In genomic region chr6:155395339-155395738, GRCh38 we compare ENCODE assay signal across 29 cellular contexts.
"Had no signal": no experiment of that assay in that cellular context is flagged by ENCODE, and none has a peak within 500 bp of the region (broad histone marks: within the 10 kb centered on the region; RNA-seq: fewer than 3 reads in every experiment).

No MANE protein-coding gene starts in this region.

- H3K27ac ChIP-seq: stomach, suprapubic skin, testis, thoracic aorta, thyroid gland, tibial artery, tibial nerve, transverse colon, upper lobe of left lung, upper lobe of right lung, uterus, vagina had no signal

- H3K4me3 ChIP-seq: stomach, suprapubic skin, testis, thoracic aorta, thyroid gland, tibial artery, tibial nerve, transverse colon, upper lobe of left lung, upper lobe of right lung, uterus, vagina had no signal

- FAIRE-seq: urothelium cell line had no signal

- H3K27me3 Mint-ChIP-seq: stimulated activated naive B cell treated with anti-CD40 and anti-IgM and Interleukin-4, amounts not matched to agents 10 μg/mL and 1 μg/mL and 100 μg/mL, for 72 hours; stimulated activated naive CD8-positive, alpha-beta T cell treated with anti-CD3 and anti-CD28 coated beads, Interleukin-15, amount 100 ng/mL, for 72 hours; stimulated activated naive CD8-positive, alpha-beta T cell treated with anti-CD3 and anti-CD28 coated beads, Interleukin-15, Interleukin-2, amounts not matched to agents 100 ng/mL and 50 ng/mL, for 24 hours; type B pancreatic cell had no signal

- H3K36me3 Mint-ChIP-seq: stimulated activated effector memory CD8-positive, alpha-beta T cell treated with anti-CD3 and anti-CD28 coated beads, Interleukin-12 subunit alpha, Interleukin-12 subunit beta, amount 100 ng/mL, for 72 hours; stimulated activated memory B cell treated with anti-CD40 and anti-IgM and Interleukin-4, amounts not matched to agents 10 μg/mL and 1 μg/mL and 100 μg/mL, for 72 hours; stimulated activated naive B cell treated with anti-CD40 and anti-IgM and Interleukin-4, amounts not matched to agents 10 μg/mL and 1 μg/mL and 100 μg/mL, for 72 hours; type B pancreatic cell had no signal

- H3K4me3 Mint-ChIP-seq: stimulated activated effector memory CD8-positive, alpha-beta T cell treated with anti-CD3 and anti-CD28 coated beads, Interleukin-12 subunit alpha, Interleukin-12 subunit beta, amount 100 ng/mL, for 72 hours; stimulated activated memory B cell treated with anti-CD40 and anti-IgM and Interleukin-4, amounts not matched to agents 10 μg/mL and 1 μg/mL and 100 μg/mL, for 72 hours; stimulated activated naive B cell treated with anti-CD40 and anti-IgM and Interleukin-4, amounts not matched to agents 10 μg/mL and 1 μg/mL and 100 μg/mL, for 72 hours; stimulated activated naive CD8-positive, alpha-beta T cell treated with anti-CD3 and anti-CD28 coated beads, Interleukin-15, amount 100 ng/mL, for 72 hours; stimulated activated naive CD8-positive, alpha-beta T cell treated with anti-CD3 and anti-CD28 coated beads, Interleukin-15, Interleukin-2, amounts not matched to agents 100 ng/mL and 50 ng/mL, for 24 hours; type B pancreatic cell had no signal

- H3K27me3 ChIP-seq: stomach, suprapubic skin, testis, thyroid gland, tibial artery, transverse colon, upper lobe of left lung, upper lobe of right lung, uterus, vagina had no signal

- H3K9me3 ChIP-seq: stomach, suprapubic skin, testis, thoracic aorta, thyroid gland, tibial artery, tibial nerve, transverse colon, upper lobe of left lung, upper lobe of right lung, uterus, vagina had no signal

- ATAC-seq: stimulated activated effector memory CD8-positive, alpha-beta T cell treated with anti-CD3 and anti-CD28 coated beads, Interleukin-12 subunit alpha, Interleukin-12 subunit beta, amount 100 ng/mL, for 72 hours; stimulated activated memory B cell treated with anti-CD40 and anti-IgM and Interleukin-4, amounts not matched to agents 10 μg/mL and 1 μg/mL and 100 μg/mL, for 72 hours; stimulated activated naive B cell treated with anti-CD40 and anti-IgM and Interleukin-4, amounts not matched to agents 10 μg/mL and 1 μg/mL and 100 μg/mL, for 72 hours; stimulated activated naive CD8-positive, alpha-beta T cell treated with anti-CD3 and anti-CD28 coated beads, Interleukin-15, amount 100 ng/mL, for 72 hours; stimulated activated naive CD8-positive, alpha-beta T cell treated with anti-CD3 and anti-CD28 coated beads, Interleukin-15, Interleukin-2, amounts not matched to agents 100 U/mL and 50 U/mL, for 24 hours; upper lobe of right lung had no signal

- H3K9me3 Mint-ChIP-seq: stimulated activated effector memory CD8-positive, alpha-beta T cell treated with anti-CD3 and anti-CD28 coated beads, Interleukin-12 subunit alpha, Interleukin-12 subunit beta, amount 100 ng/mL, for 72 hours; stimulated activated memory B cell treated with anti-CD40 and anti-IgM and Interleukin-4, amounts not matched to agents 10 μg/mL and 1 μg/mL and 100 μg/mL, for 72 hours; stimulated activated naive CD8-positive, alpha-beta T cell treated with anti-CD3 and anti-CD28 coated beads, Interleukin-15, amount 100 ng/mL, for 72 hours; stimulated activated naive CD8-positive, alpha-beta T cell treated with anti-CD3 and anti-CD28 coated beads, Interleukin-15, Interleukin-2, amounts not matched to agents 100 ng/mL and 50 ng/mL, for 24 hours; type B pancreatic cell had no signal

- H3K4me1 ChIP-seq: stomach, suprapubic skin, testis, thyroid gland, tibial artery, transverse colon, upper lobe of left lung, upper lobe of right lung, uterus, vagina had no signal

- H3K27ac Mint-ChIP-seq: stimulated activated effector memory CD8-positive, alpha-beta T cell treated with anti-CD3 and anti-CD28 coated beads, Interleukin-12 subunit alpha, Interleukin-12 subunit beta, amount 100 ng/mL, for 72 hours; stimulated activated memory B cell treated with anti-CD40 and anti-IgM and Interleukin-4, amounts not matched to agents 10 μg/mL and 1 μg/mL and 100 μg/mL, for 72 hours; stimulated activated naive B cell treated with anti-CD40 and anti-IgM and Interleukin-4, amounts not matched to agents 10 μg/mL and 1 μg/mL and 100 μg/mL, for 72 hours; stimulated activated naive CD8-positive, alpha-beta T cell treated with anti-CD3 and anti-CD28 coated beads, Interleukin-15, amount 100 ng/mL, for 72 hours; stimulated activated naive CD8-positive, alpha-beta T cell treated with anti-CD3 and anti-CD28 coated beads, Interleukin-15, Interleukin-2, amounts not matched to agents 100 ng/mL and 50 ng/mL, for 24 hours; type B pancreatic cell had no signal

- DNase-seq: stimulated activated CD4-positive, alpha-beta T cell treated with anti-CD3 and anti-CD28 coated beads, Interleukin-2, amount 100 ng/mL, for 48 hours; stimulated activated CD4-positive, alpha-beta T cell treated with anti-CD3 and anti-CD28 coated beads, Interleukin-4, amount 100 ng/mL, for 1 hour; stimulated activated CD4-positive, alpha-beta T cell treated with anti-CD3 and anti-CD28 coated beads, Interleukin-4, amount 100 ng/mL, for 24 hours; stimulated activated CD4-positive, alpha-beta T cell treated with anti-CD3 and anti-CD28 coated beads, Interleukin-4, amount 100 ng/mL, for 4 hours; stimulated activated CD8-positive, alpha-beta memory T cell treated with anti-CD3 and anti-CD28 coated beads, Interleukin-4, amount 100 ng/mL, for 48 hours; stimulated activated naive B cell treated with anti-CD40 and anti-IgM and Interleukin-4, amounts not matched to agents 10 μg/mL and 1 μg/mL and 100 μg/mL, for 72 hours; stimulated activated naive CD4-positive, alpha-beta T cell; stimulated activated naive CD4-positive, alpha-beta T cell treated with Interleukin-2 at 50 U/mL for 16 hours; stimulated activated naive CD8-positive, alpha-beta T cell treated with anti-CD3 and anti-CD28 coated beads, Interleukin-15, amount 100 ng/mL, for 72 hours; stimulated activated naive CD8-positive, alpha-beta T cell treated with anti-CD3 and anti-CD28 coated beads, Interleukin-15, Interleukin-2, amounts not matched to agents 100 U/mL and 50 U/mL, for 24 hours; stomach; substantia nigra; testis; thyroid gland; tibial artery; transverse colon; trophoblast cell; upper lobe of left lung; upper lobe of right lung; uterus had no signal

- H3K4me1 Mint-ChIP-seq: stimulated activated effector memory CD8-positive, alpha-beta T cell treated with anti-CD3 and anti-CD28 coated beads, Interleukin-12 subunit alpha, Interleukin-12 subunit beta, amount 100 ng/mL, for 72 hours; stimulated activated memory B cell treated with anti-CD40 and anti-IgM and Interleukin-4, amounts not matched to agents 10 μg/mL and 1 μg/mL and 100 μg/mL, for 72 hours; stimulated activated naive B cell treated with anti-CD40 and anti-IgM and Interleukin-4, amounts not matched to agents 10 μg/mL and 1 μg/mL and 100 μg/mL, for 72 hours; stimulated activated naive CD8-positive, alpha-beta T cell treated with anti-CD3 and anti-CD28 coated beads, Interleukin-15, amount 100 ng/mL, for 72 hours had no signal

- H3K36me3 ChIP-seq: stomach, suprapubic skin, thoracic aorta, thyroid gland, tibial artery, tibial nerve, transverse colon, upper lobe of left lung, upper lobe of right lung, uterus, vagina had no signal
